Comparison of ENCODE assay signal across 8 cellular contexts in the genomic region with DNA sequence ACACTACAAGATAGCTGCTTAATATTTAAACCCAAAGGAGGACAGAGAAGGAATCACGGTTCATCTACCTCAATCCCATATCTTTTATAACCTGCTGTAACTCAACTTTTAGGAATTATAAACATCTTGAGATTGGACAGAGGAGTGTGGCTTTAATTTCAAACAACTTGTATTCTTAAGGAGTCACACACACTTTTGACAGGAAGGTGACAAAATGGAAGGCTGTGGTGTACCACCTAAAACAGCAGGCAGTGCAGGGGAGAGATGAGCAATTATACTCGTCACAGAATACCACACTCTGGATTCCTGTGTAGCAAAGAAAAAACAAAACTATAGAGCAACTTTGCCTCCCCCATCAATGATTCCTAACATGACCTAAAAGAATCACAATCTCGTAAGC.
DNase-seq lines count a peak whose midpoint lies in the region; ATAC-seq and TF ChIP-seq lines count a peak whose summit lies in the region.

No MANE protein-coding gene starts in this region.

- peak overlapping the region; percentile 99 for H3K27ac Mint-ChIP-seq in activated T-helper 2 cell treated with anti-CD3 and anti-CD28 coated beads, Interferon-gamma antibody, Interleukin-2, Interleukin-4, amounts not matched to agents 10 μg/mL and 5 μg/mL and 100 μg/mL, durations not matched to agents 14 hours and 24 hours and 36 hours

- no peaks in the 10 kb centered on the region for H3K27me3 ChIP-seq in suprapubic skin

- H3K36me3 Mint-ChIP-seq in activated T-helper 2 cell treated with anti-CD3 and anti-CD28 coated beads, Interferon-gamma antibody, Interleukin-2, Interleukin-4, amounts not matched to agents 10 μg/mL and 5 μg/mL and 100 μg/mL, durations not matched to agents 14 hours and 24 hours and 36 hours (ENCODE audit: low read depth) = peaks cover 64% of the 10 kb centered on the region

- peak; percentile 65 for ATAC-seq in HG03135 (IDR thresholded peaks at IDR 0.05; ENCODE audit: unreplicated experiment)

- no peak for TF ChIP-seq POLR2A in suprapubic skin (IDR thresholded peaks at IDR 0.05)

- no peak for TF ChIP-seq CTCF in suprapubic skin (IDR thresholded peaks at IDR 0.05)

- no peaks in the 10 kb centered on the region for H3K27me3 Mint-ChIP-seq in activated T-helper 2 cell treated with anti-CD3 and anti-CD28 coated beads, Interferon-gamma antibody, Interleukin-2, Interleukin-4, amounts not matched to agents 10 μg/mL and 5 μg/mL and 100 μg/mL, durations not matched to agents 14 hours and 24 hours and 36 hours (ENCODE audit: low read depth)

- intact Hi-C loops in activated T-helper 2 cell treated with anti-CD3 and anti-CD28 coated beads, Interferon-gamma antibody, Interleukin-2, Interleukin-4, amounts not matched to agents 10 μg/mL and 5 μg/mL and 100 μg/mL, durations not matched to agents 14 hours and 24 hours and 36 hours (cut with micrococcal nuclease) = loop anchor here (1.0 to 10.0 kb wide), 14 partner anchors 14 to 1070 kb away; no protein-coding TSS in a partner anchor

- 86% methylated on average over 3 of the region's 3 CpGs for WGBS in suprapubic skin

- H3K27ac ChIP-seq in suprapubic skin = no peak overlapping the region

- H3K4me1 ChIP-seq in suprapubic skin = peaks cover 4% of the 10 kb centered on the region

- no peaks in the 10 kb centered on the region for H3K9me3 ChIP-seq in suprapubic skin

- TF ChIP-seq EP300 in suprapubic skin (IDR thresholded peaks at IDR 0.05) = no peak

- H3K4me3 ChIP-seq in suprapubic skin = no peak overlapping the region

- H3K4me1 Mint-ChIP-seq in activated T-helper 2 cell treated with anti-CD3 and anti-CD28 coated beads, Interferon-gamma antibody, Interleukin-2, Interleukin-4, amounts not matched to agents 10 μg/mL and 5 μg/mL and 100 μg/mL, durations not matched to agents 14 hours and 24 hours and 36 hours (ENCODE audit: low read depth) = peaks cover 74% of the 10 kb centered on the region

- H3K36me3 ChIP-seq in suprapubic skin = no peaks in the 10 kb centered on the region

- DNase-seq in activated gamma-delta T cell treated with Interleukin-2 at 50 U/mL for 16 hours = peak; percentile 52
- DNase-seq in activated gamma-delta T cell (lab: John Stamatoyannopoulos, UW) = no peak
- DNase-seq in activated T-helper 2 cell treated with anti-CD3 and anti-CD28 coated beads, Interferon-gamma antibody, Interleukin-2, Interleukin-4, amounts not matched to agents 10 μg/mL and 5 μg/mL and 100 μg/mL, durations not matched to agents 14 hours and 24 hours and 36 hours (ENCODE audit: low spot score) = peak; percentile 60
- DNase-seq in stimulated activated CD8-positive, alpha-beta memory T cell treated with anti-CD3 and anti-CD28 coated beads, Interleukin-7, amount 100 ng/mL, for 4 hours (ENCODE audit: low read depth in 2 of 2) = peak; percentile 35 to 59
- no peak for DNase-seq in suprapubic skin (ENCODE audit: low spot score in 2 of 2)
- DNase-seq in dermis blood vessel endothelial cell = no peak
- DNase-seq in HT-29 (ENCODE audit: low spot score) = no peak

- peak overlapping the region; percentile 60 for H3K4me3 Mint-ChIP-seq in activated T-helper 2 cell treated with anti-CD3 and anti-CD28 coated beads, Interferon-gamma antibody, Interleukin-2, Interleukin-4, amounts not matched to agents 10 μg/mL and 5 μg/mL and 100 μg/mL, durations not matched to agents 14 hours and 24 hours and 36 hours (ENCODE audit: low read depth)

- H3K9me3 Mint-ChIP-seq in activated T-helper 2 cell treated with anti-CD3 and anti-CD28 coated beads, Interferon-gamma antibody, Interleukin-2, Interleukin-4, amounts not matched to agents 10 μg/mL and 5 μg/mL and 100 μg/mL, durations not matched to agents 14 hours and 24 hours and 36 hours = peaks cover 18% of the 10 kb centered on the region

Comparison
In these comparisons a context has a peak if more than half of its experiments do, and no peak if none do; other contexts are left out.
1. DNase-seq: peak in activated gamma-delta T cell treated with Interleukin-2 at 50 U/mL for 16 hours (single experiment), activated T-helper 2 cell treated with anti-CD3 and anti-CD28 coated beads, Interferon-gamma antibody, Interleukin-2, Interleukin-4, amounts not matched to agents 10 μg/mL and 5 μg/mL and 100 μg/mL, durations not matched to agents 14 hours and 24 hours and 36 hours (single experiment) and stimulated activated CD8-positive, alpha-beta memory T cell treated with anti-CD3 and anti-CD28 coated beads, Interleukin-7, amount 100 ng/mL, for 4 hours (2 of 2); none in activated gamma-delta T cell (single experiment), suprapubic skin (0 of 2), dermis blood vessel endothelial cell (single experiment) and HT-29 (single experiment).